5 cellular contexts compared by ENCODE assay signal in the genomic region with DNA sequence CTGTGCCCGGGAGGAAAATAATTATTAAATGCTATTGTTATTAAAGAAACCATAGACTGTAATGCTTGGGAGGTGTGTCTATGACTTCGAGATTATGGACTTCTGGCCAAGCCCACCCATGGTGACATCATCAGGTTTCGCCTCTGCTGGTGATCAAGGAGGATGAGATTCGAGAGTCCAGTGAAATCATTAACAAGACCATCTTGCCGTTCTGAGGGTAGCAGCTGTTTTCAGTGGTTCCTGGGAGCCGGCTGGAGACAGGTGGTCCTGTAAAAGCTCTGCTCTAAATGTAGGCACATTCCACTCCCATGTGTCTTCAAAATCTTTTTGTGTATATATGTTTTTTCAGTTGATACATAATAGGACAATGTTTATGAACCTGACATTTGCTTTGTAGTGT. TPM values are rescaled to one million over a fixed set of nuclear protein-coding genes. Genes with fewer than 3 reads are reported as not detected.
"Had no signal": no experiment of that assay in that cellular context is flagged by ENCODE, and none has a peak within 500 bp of the region (broad histone marks: within the 10 kb centered on the region; RNA-seq: fewer than 3 reads in every experiment).

No MANE protein-coding gene starts in this region.

RNA-seq across cellular contexts. Expression of gene SSX3, which starts 2.8 kb away (rescaled TPM):
- total RNA-seq: GM23338, H1, H9, HT-29, IMR-90 had no signal
- polyA plus RNA-seq: GM23338, H1, IMR-90 had no signal

RNA-seq across cellular contexts. Expression of gene SSX4, which starts 24.1 kb away (rescaled TPM):
- total RNA-seq: GM23338, H9, HT-29, IMR-90 had no signal
- polyA plus RNA-seq: IMR-90 had no signal

RNA-seq across cellular contexts. Expression of gene SSX4B, which starts 52.5 kb away (rescaled TPM):
- total RNA-seq: GM23338, H9, HT-29, IMR-90 had no signal
- polyA plus RNA-seq: IMR-90 had no signal
